13 cellular contexts compared by ENCODE assay signal in the genomic region with DNA sequence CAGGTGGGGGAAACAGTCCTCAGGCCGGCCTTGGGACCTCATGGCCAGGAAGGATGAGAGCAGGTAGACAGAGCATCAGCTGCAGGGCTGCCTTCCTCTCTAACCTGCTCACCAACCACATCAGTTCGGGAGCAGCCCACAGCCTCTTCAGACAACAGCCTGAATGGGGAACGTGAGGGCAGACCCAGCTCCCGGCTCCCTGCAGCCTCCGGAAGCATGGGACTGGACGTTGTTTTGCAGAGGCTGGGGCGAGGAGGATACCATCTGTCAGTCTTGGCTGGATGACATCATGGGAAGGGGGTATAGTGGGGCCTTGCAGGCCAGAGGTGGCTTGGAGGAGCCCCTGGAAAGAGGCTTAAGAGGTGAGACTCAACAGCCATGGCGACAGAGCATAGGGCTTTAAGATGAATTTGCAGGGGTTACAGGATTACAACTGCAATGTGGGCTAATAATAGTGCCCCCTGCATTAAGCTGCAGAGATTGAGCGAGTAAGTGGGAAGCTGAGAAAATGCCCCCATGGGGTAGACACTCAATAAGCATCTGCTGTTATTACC. TPM values are rescaled to one million over a fixed set of nuclear protein-coding genes. Genes with fewer than 3 reads are reported as not detected.
A peak's percentile ranks its signal among the peaks of the same experiment; 100 is the strongest.
DNase-seq lines count a peak whose midpoint lies in the region; ATAC-seq and TF ChIP-seq lines count a peak whose summit lies in the region.
"Had no signal": no experiment of that assay in that cellular context is flagged by ENCODE, and none has a peak within 500 bp of the region (broad histone marks: within the 10 kb centered on the region; RNA-seq: fewer than 3 reads in every experiment).

No MANE protein-coding gene starts in this region.

- peaks cover 11% of the 10 kb centered on the region for H3K27me3 Mint-ChIP-seq in brain

- TF ChIP-seq CTCF in brain (conservative IDR thresholded peaks at IDR 0.05) (no peak), left lung (IDR thresholded peaks at IDR 0.05) (no peak), testis (IDR thresholded peaks at IDR 0.05) (no peak)

- no peaks in the 10 kb centered on the region for H3K9me3 Mint-ChIP-seq in brain
- H3K9me3 Mint-ChIP-seq: activated CD4-positive, alpha-beta memory T cell treated with anti-CD3 and anti-CD28 coated beads, Interleukin-2, amount 10 ng/mL, durations not matched to agents 7 days and 5 days had no signal

- TF ChIP-seq POLR2A in erythroblast (IDR thresholded peaks at IDR 0.05; ENCODE audit: low read length), result no peak
- TF ChIP-seq POLR2A in testis (IDR thresholded peaks at IDR 0.05), result no peak

- H3K4me3 Mint-ChIP-seq in brain, result peak overlapping the region in 1 of 5 experiments; percentile 67
- H3K4me3 Mint-ChIP-seq: activated CD4-positive, alpha-beta memory T cell treated with anti-CD3 and anti-CD28 coated beads, Interleukin-2, amount 10 ng/mL, durations not matched to agents 7 days and 5 days had no signal

- H3K36me3 ChIP-seq in left lung, result no peaks in the 10 kb centered on the region
- H3K36me3 ChIP-seq in testis (ENCODE audit: low read depth, missing control alignments), result no peaks in the 10 kb centered on the region
- H3K36me3 ChIP-seq: adrenal gland had no signal

- peak overlapping the region; percentile 24 to 41 for H3K4me3 ChIP-seq in left lung
- no peak overlapping the region for H3K4me3 ChIP-seq in testis
- H3K4me3 ChIP-seq: adrenal gland had no signal

- intact Hi-C loops in left lung (cut with DNase I), result no loop called here
- intact Hi-C loops in testis (cut with DNase I; ENCODE audit: low total_unique reads), result no loop called here

- H3K4me1 Mint-ChIP-seq in brain, result peaks cover 43% of the 10 kb centered on the region

- 73 to 82% methylated on average over 6 to 9 of the region's 9 CpGs for WGBS in testis, 2 donors

- H3K4me1 ChIP-seq in left lung (peaks cover 0 to 26% of the 10 kb centered on the region in 2 donors), testis (peaks cover 6% of the 10 kb centered on the region)

- DNase-seq in NCI-H1694 treated with DMSO at 0.1 percent for 48 hours (lab: John Stamatoyannopoulos, UW) (peak; percentile 74), left lung (no peak), erythroblast (lab: John Stamatoyannopoulos, UW) (no peak), NCI-H526 (lab: John Stamatoyannopoulos, UW) (no peak), testis (no peak), NCI-H2029 treated with DMSO at 0.1 percent for 48 hours (lab: John Stamatoyannopoulos, UW) (no peak)
- DNase-seq: activated CD4-positive, alpha-beta memory T cell treated with anti-CD3 and anti-CD28 coated beads, Interleukin-2, amount 10 ng/mL, durations not matched to agents 7 days and 5 days; adrenal gland; NCI-H446 treated with DMSO at 0.1 percent for 48 hours; stimulated activated CD4-positive, alpha-beta T cell treated with anti-CD3 and anti-CD28 coated beads, Interleukin-1b, Interleukin-23, amount 100 ng/mL, for 48 hours had no signal

- H3K9me3 ChIP-seq in left lung (no peaks in the 10 kb centered on the region), testis (no peaks in the 10 kb centered on the region)
- H3K9me3 ChIP-seq: adrenal gland had no signal

- H3K27me3 ChIP-seq in left lung (no peaks in the 10 kb centered on the region), testis (no peaks in the 10 kb centered on the region)
- H3K27me3 ChIP-seq: adrenal gland had no signal

- H3K27ac Mint-ChIP-seq in brain, result peak overlapping the region in 3 of 5 experiments; percentile 46 to 92 (median 69)
- H3K27ac Mint-ChIP-seq: activated CD4-positive, alpha-beta memory T cell treated with anti-CD3 and anti-CD28 coated beads, Interleukin-2, amount 10 ng/mL, durations not matched to agents 7 days and 5 days had no signal

- H3K27ac ChIP-seq in left lung (peak overlapping the region in 1 of 2 donors; percentile 53), temporal lobe (ENCODE audit: low read depth, low read length) (peak overlapping the region; percentile 98), testis (no peak overlapping the region)
- H3K27ac ChIP-seq: adrenal gland had no signal

- H3K36me3 Mint-ChIP-seq in brain, result no peaks in the 10 kb centered on the region

- peak; percentile 1 for ATAC-seq in left lung

RNA-seq across cellular contexts. Expression of a gene that starts 1.5 kb away (rescaled TPM):
- polyA plus RNA-seq in brain (ENCODE audit: insufficient read depth, low read depth, low replicate concordance), result 0.78 TPM
- total RNA-seq in left lung, result 100 to 1,000 TPM in 1 of 2 donors, 10 to 100 TPM in 1; 88.4 to 207 TPM
- not detected for total RNA-seq in temporal lobe
- 1 to 10 TPM in 1 of 2 donors, not detected in 1; 2.6 TPM for total RNA-seq in testis
- not detected for polyA plus RNA-seq in testis (ENCODE audit: insufficient read depth, low read depth, low replicate concordance)
- total RNA-seq: activated CD4-positive, alpha-beta memory T cell treated with anti-CD3 and anti-CD28 coated beads, Interleukin-2, amount 10 ng/mL, durations not matched to agents 7 days and 5 days; HT1080 had no signal

RNA-seq across cellular contexts. Expression of a gene that starts 17.8 kb away (rescaled TPM):
- polyA plus RNA-seq in brain (ENCODE audit: insufficient read depth, low read depth, low replicate concordance) (29.2 TPM), testis (ENCODE audit: insufficient read depth, low read depth, low replicate concordance) (4.5 TPM)
- total RNA-seq in left lung (1 to 10 TPM; 1.8 to 2.5 TPM), temporal lobe (5.2 TPM), testis (1 to 10 TPM; 4.5 to 7.9 TPM)
- total RNA-seq: HT1080 had no signal

RNA-seq across cellular contexts. Expression of a gene that starts 21.5 kb away (rescaled TPM):
- polyA plus RNA-seq in brain (ENCODE audit: insufficient read depth, low read depth, low replicate concordance), result 164 TPM
- 10 to 100 TPM; 20.1 to 24.0 TPM for total RNA-seq in left lung
- 0.74 TPM for total RNA-seq in temporal lobe
- total RNA-seq in testis, result 10 to 100 TPM in 1 of 2 donors, 1 to 10 TPM in 1; 2.3 to 11.1 TPM
- 48.5 TPM for polyA plus RNA-seq in testis (ENCODE audit: insufficient read depth, low read depth, low replicate concordance)
- total RNA-seq: HT1080 had no signal

RNA-seq across cellular contexts. Expression of a gene that starts 26.0 kb away (rescaled TPM):
- polyA plus RNA-seq in brain (ENCODE audit: insufficient read depth, low read depth, low replicate concordance) (106 TPM), testis (ENCODE audit: insufficient read depth, low read depth, low replicate concordance) (2.1 TPM)
- total RNA-seq in left lung (not detected), temporal lobe (10.1 TPM), testis (1 to 10 TPM in 1 of 2 donors, not detected in 1; 1.2 TPM)
- total RNA-seq: adrenal gland had no signal

RNA-seq across cellular contexts. Expression of a gene that starts 37.4 kb away (rescaled TPM):
- polyA plus RNA-seq in brain (ENCODE audit: insufficient read depth, low read depth, low replicate concordance) (26.0 TPM), testis (ENCODE audit: insufficient read depth, low read depth, low replicate concordance) (38.1 TPM)
- total RNA-seq in left lung (100 to 1,000 TPM; 111 to 123 TPM), temporal lobe (0.74 TPM), testis (10 to 100 TPM in 1 of 2 donors, 1 to 10 TPM in 1; 5.7 to 17.5 TPM)

Comparison
In these comparisons a context has a peak if more than half of its experiments do, and no peak if none do; other contexts are left out.
1. H3K4me3 ChIP-seq: peak in left lung (2 of 2); none in testis (0 of 2).
2. RNA of a gene that starts 1.5 kb away (total RNA-seq): 88.4 to 207 TPM in left lung; 2.6 TPM in testis and not detected in temporal lobe (single experiment); every median in the first group is over 10 times any median in the second.